In genomic region chr22:37431811-37432707, GRCh38 we compare ENCODE assay signal across 9 cellular contexts. TPM values are rescaled to one million over a fixed set of nuclear protein-coding genes. Genes with fewer than 3 reads are reported as not detected.
DNase-seq lines count a peak whose midpoint lies in the region; ATAC-seq and TF ChIP-seq lines count a peak whose summit lies in the region.
"Had no signal": no experiment of that assay in that cellular context is flagged by ENCODE, and none has a peak within 500 bp of the region (broad histone marks: within the 10 kb centered on the region; RNA-seq: fewer than 3 reads in every experiment).

No MANE protein-coding gene starts in this region.

- peak overlapping the region; percentile 13; the same call in 1 of the 2 replicates for H3K9ac ChIP-seq in SK-N-SH

- H3K4me3 ChIP-seq in SK-N-SH (ENCODE audit: low read depth in 2 of 2, low read length in 1 of 2) (no peak overlapping the region), epithelial cell of proximal tubule (ENCODE audit: low read depth, low read length) (no peak overlapping the region), upper lobe of right lung (no peak overlapping the region)

- peaks cover 26% of the 10 kb centered on the region for H3F3A ChIP-seq in SK-N-SH (replicated peaks; ENCODE audit: insufficient read depth)

- H3K9me3 ChIP-seq in SK-N-SH (peaks cover 5% of the 10 kb centered on the region; the same call in 1 of the 2 replicates), upper lobe of right lung (no peaks in the 10 kb centered on the region)

- H3K4me2 ChIP-seq in SK-N-SH: peak overlapping the region; percentile 32

- no peaks in the 10 kb centered on the region; the same call in 1 of the 2 replicates for H3K27me3 ChIP-seq in SK-N-SH (ENCODE audit: insufficient read depth)
- peaks cover 36% of the 10 kb centered on the region for H3K27me3 ChIP-seq in upper lobe of right lung

- H3K4me1 ChIP-seq in SK-N-SH (ENCODE audit: control insufficient read depth in 1 of 2, insufficient read depth in 2 of 2, low read depth in 1 of 2, low read length in 1 of 2) (peaks cover 0 to 1% of the 10 kb centered on the region in 2 experiments; a peak in 1 of 4 replicates), upper lobe of right lung (no peaks in the 10 kb centered on the region)

- TF ChIP-seq CTCF in SK-N-SH (IDR thresholded peaks at IDR 0.05) (no peak), epithelial cell of proximal tubule (conservative IDR thresholded peaks at IDR 0.05; ENCODE audit: low read depth, low read length) (no peak), upper lobe of right lung (IDR thresholded peaks at IDR 0.05) (no peak)

- peak; percentile 41 to 93; a peak in 2 of 4 replicates for TF ChIP-seq EP300 in SK-N-SH (IDR thresholded peaks at IDR 0.05; ENCODE audit: borderline replicate concordance in 1 of 2, low read depth in 1 of 2, low read length in 1 of 2)

- DNase-seq in activated naive CD4-positive, alpha-beta T cell treated with Interleukin-2 at 50 U/mL for 16 hours: peak; percentile 61
- no peak for DNase-seq in activated naive CD4-positive, alpha-beta T cell treated with anti-CD3 and anti-CD28 coated beads, Interleukin-2, amount 50 U/mL, for 16 hours
- DNase-seq in SK-N-SH (no peak), epithelial cell of proximal tubule (ENCODE audit: low read depth) (peak; percentile 98), upper lobe of right lung (no peak), NCI-H774 (lab: John Stamatoyannopoulos, UW) (no peak), NCI-H526 treated with DMSO at 0.1 percent for 48 hours (lab: John Stamatoyannopoulos, UW) (no peak)
- DNase-seq in stimulated activated CD8-positive, alpha-beta memory T cell treated with anti-CD3 and anti-CD28 coated beads, Interleukin-7, amount 100 ng/mL, for 48 hours (ENCODE audit: extremely low read depth in 1 of 2, low read depth in 1 of 2): peak; percentile 54 to 63
- DNase-seq: amygdala had no signal

- no peaks in the 10 kb centered on the region for H3K9me2 ChIP-seq in SK-N-SH

- H3K79me2 ChIP-seq in SK-N-SH (ENCODE audit: insufficient read depth): no peaks in the 10 kb centered on the region

- 28% methylated on average over 12 of the region's 14 CpGs for WGBS in SK-N-SH (ENCODE audit: low lambda C conversion rate)

- POLR2A ChIA-PET in SK-N-SH (lab: Yijun Ruan, JAX): no interaction called here

- CTCF ChIA-PET in SK-N-SH (lab: Yijun Ruan, JAX): interaction anchor here (0.7 to 10.0 kb wide), 9 partner anchors 11 to 161 kb away, joined by 3 to 287 read pairs (median 4); no protein-coding TSS in a partner anchor

- ATAC-seq in upper lobe of right lung: no peak

- TF ChIP-seq RAD21 in SK-N-SH (IDR thresholded peaks at IDR 0.05; ENCODE audit: low read length): no peak

- H3K36me3 ChIP-seq in SK-N-SH (replicated peaks in 1 of 2; ENCODE audit: control insufficient read depth in 1 of 2, insufficient read depth in 2 of 2, low read length in 1 of 2) (no peaks in the 10 kb centered on the region), upper lobe of right lung (no peaks in the 10 kb centered on the region)

- intact Hi-C loops in upper lobe of right lung (cut with DNase I): loop anchor here (10.0 kb wide), 1 partner anchor 117 kb away; no protein-coding TSS in a partner anchor

- peak overlapping the region; percentile 65 to 86; a peak in 3 of 4 replicates for H3K27ac ChIP-seq in SK-N-SH (ENCODE audit: low read depth in 2 of 2, low read length in 1 of 2)
- no peak overlapping the region for H3K27ac ChIP-seq in upper lobe of right lung

- H4K20me1 ChIP-seq in SK-N-SH (ENCODE audit: insufficient read depth): no peaks in the 10 kb centered on the region

- no peak overlapping the region for H2AFZ ChIP-seq in SK-N-SH (ENCODE audit: low read depth)

TF ChIP-seq in SK-N-SH, 30 proteins besides CTCF, POLR2A, EP300 and RAD21 (continues in another document):
- peak; percentile 91 for TF ChIP-seq PBX3 (IDR thresholded peaks at IDR 0.05)
- peak; percentile 51 for TF ChIP-seq NFIC (IDR thresholded peaks at IDR 0.05; ENCODE audit: borderline replicate concordance)
- TF ChIP-seq FOXJ3 (CRISPR knock-in tag; IDR thresholded peaks at IDR 0.05): no peak
- TF ChIP-seq MAX (IDR thresholded peaks at IDR 0.05; ENCODE audit: low read depth): peak; percentile 86
- TF ChIP-seq FOSL2 (IDR thresholded peaks at IDR 0.05; ENCODE audit: borderline replicate concordance, low read depth): peak; percentile 97
- TF ChIP-seq USF1 (IDR thresholded peaks at IDR 0.05; ENCODE audit: borderline replicate concordance, low read depth): peak; percentile 70
- TF ChIP-seq GABPA (IDR thresholded peaks at IDR 0.05; ENCODE audit: low read depth): no peak
- TF ChIP-seq NRF1 (IDR thresholded peaks at IDR 0.05; ENCODE audit: low read depth, low read length): no peak
- no peak for TF ChIP-seq RFX5 (IDR thresholded peaks at IDR 0.05; ENCODE audit: low read length)
- peak; percentile 7; the same call in 1 of the 2 replicates for TF ChIP-seq REST (IDR thresholded peaks at IDR 0.05; ENCODE audit: low read depth, low read length)
- TF ChIP-seq IRF3 (IDR thresholded peaks at IDR 0.05; ENCODE audit: low read depth, low read length): no peak
- TF ChIP-seq CHD2 (IDR thresholded peaks at IDR 0.05; ENCODE audit: low read length, partially characterized antibody): peak; percentile 17
- TF ChIP-seq POLR2AphosphoS5 (IDR thresholded peaks at IDR 0.05; ENCODE audit: low read depth, low read length): peak; percentile 66; the same call in 1 of the 2 replicates

RNA-seq across cellular contexts. Expression of gene ELFN2, which starts 4.8 kb away (rescaled TPM):
- 2.4 and 2.8 TPM in 2 replicates for polyA plus RNA-seq in SK-N-SH (2012; rRNA removed)
- polyA plus RNA-seq in SK-N-SH (2012; cell fraction: cytosol; rRNA removed): 1.0 and 1.4 TPM in 2 replicates
- polyA plus RNA-seq in SK-N-SH (2012; cell fraction: nucleus; rRNA removed): 10.1 and 10.5 TPM in 2 replicates
- total RNA-seq in epithelial cell of proximal tubule (4.6 and 11.7 TPM in 2 replicates), upper lobe of right lung (0.72 TPM)

RNA-seq across cellular contexts. Expression of gene MFNG, which starts 54.1 kb away (rescaled TPM):
- 0.18 and 0.34 TPM in 2 replicates for polyA plus RNA-seq in SK-N-SH (2012; rRNA removed)
- polyA plus RNA-seq in SK-N-SH (2012; cell fraction: cytosol; rRNA removed): 0.13 and 0.14 TPM in 2 replicates
- 1.4 and 2.6 TPM in 2 replicates for polyA plus RNA-seq in SK-N-SH (2012; cell fraction: nucleus; rRNA removed)
- 0.07 TPM in 1 of 2 replicates, not detected in the other for total RNA-seq in epithelial cell of proximal tubule
- 53.5 TPM for total RNA-seq in upper lobe of right lung

Comparison
In these comparisons a context has a peak if more than half of its experiments do, and no peak if none do; other contexts are left out.
1. DNase-seq: peak in activated naive CD4-positive, alpha-beta T cell treated with Interleukin-2 at 50 U/mL for 16 hours (single experiment), epithelial cell of proximal tubule (single experiment) and stimulated activated CD8-positive, alpha-beta memory T cell treated with anti-CD3 and anti-CD28 coated beads, Interleukin-7, amount 100 ng/mL, for 48 hours (2 of 2); none in activated naive CD4-positive, alpha-beta T cell treated with anti-CD3 and anti-CD28 coated beads, Interleukin-2, amount 50 U/mL, for 16 hours (single experiment), SK-N-SH (single experiment), upper lobe of right lung (single experiment), NCI-H774 (single experiment) and NCI-H526 treated with DMSO at 0.1 percent for 48 hours (single experiment).
2. RNA of gene MFNG, which starts 54.1 kb away (total RNA-seq): 53.5 TPM in upper lobe of right lung (single experiment); 0.07 TPM in epithelial cell of proximal tubule; every median in the first group is over 10 times any median in the second.